ENCODE assay signal across 15 cellular contexts in genomic region chr4:7306566-7306965, GRCh38.
DNase-seq lines count a peak whose midpoint lies in the region; ATAC-seq, FAIRE-seq and TF ChIP-seq lines count a peak whose summit lies in the region.
"Had no signal": no experiment of that assay in that cellular context is flagged by ENCODE, and none has a peak within 500 bp of the region (broad histone marks: within the 10 kb centered on the region; RNA-seq: fewer than 3 reads in every experiment).

No MANE protein-coding gene starts in this region.

- no peaks in the 10 kb centered on the region for H3K4me1 ChIP-seq in kidney (ENCODE audit: control insufficient read depth in 1 of 2, insufficient read depth in 1 of 2, low read depth in 1 of 2, low read length in 2 of 2)
- no peaks in the 10 kb centered on the region for H3K4me1 ChIP-seq in effector memory CD4-positive, alpha-beta T cell (ENCODE audit: control insufficient read depth, insufficient read depth, low read length, poor library complexity, severe bottlenecking)
- H3K4me1 ChIP-seq: Caco-2 had no signal

- no peak overlapping the region for H3K4me3 Mint-ChIP-seq in WTC11
- H3K4me3 Mint-ChIP-seq: CD14-positive monocyte; CD8-positive, alpha-beta memory T cell had no signal

- H3K9ac ChIP-seq in kidney (ENCODE audit: low read length in 2 of 2) = no peak overlapping the region

- ATAC-seq in WTC11 = no peak
- ATAC-seq in activated CD4-positive, CD25-positive, alpha-beta regulatory T cell treated with anti-CD3 and anti-CD28 coated beads, Interleukin-2, amount 50 U/mL, for 24 hours = no peak
- no peak for ATAC-seq in HG03039 (IDR thresholded peaks at IDR 0.05; ENCODE audit: unreplicated experiment)
- ATAC-seq: HCT116 had no signal

- CTCF ChIA-PET in WTC11 (lab: Charles Lee) = no interaction called here

- H3K27ac ChIP-seq in WERI-Rb-1 (peak overlapping the region; percentile 40), kidney (ENCODE audit: low read depth in 2 of 2, low read length in 2 of 2) (no peak overlapping the region), substantia nigra (ENCODE audit: low read depth, low read length, poor library complexity, severe bottlenecking) (peak overlapping the region; percentile 100)
- H3K27ac ChIP-seq in effector memory CD4-positive, alpha-beta T cell (ENCODE audit: insufficient read depth, low read length, poor library complexity, severe bottlenecking) = no peak overlapping the region

- no peak overlapping the region for H3K4me3 ChIP-seq in WERI-Rb-1 (ENCODE audit: low read depth, low read length)
- H3K4me3 ChIP-seq in kidney (ENCODE audit: low read length in 2 of 2) = no peak overlapping the region
- no peak overlapping the region for H3K4me3 ChIP-seq in effector memory CD4-positive, alpha-beta T cell (ENCODE audit: insufficient read depth, low read depth, low read length, poor library complexity, severe bottlenecking)

- peaks cover 11% of the 10 kb centered on the region for H3K4me1 Mint-ChIP-seq in WTC11
- H3K4me1 Mint-ChIP-seq: CD14-positive monocyte; CD8-positive, alpha-beta memory T cell had no signal

- no peaks in the 10 kb centered on the region for H3K27me3 ChIP-seq in WERI-Rb-1 (ENCODE audit: insufficient read depth, low read depth, severe bottlenecking)
- no peaks in the 10 kb centered on the region for H3K27me3 ChIP-seq in effector memory CD4-positive, alpha-beta T cell (replicated peaks; ENCODE audit: control insufficient read depth, insufficient read depth, low read length, poor library complexity, severe bottlenecking)

- peak overlapping the region; percentile 41; the same call in 1 of the 2 replicates for H3K27ac Mint-ChIP-seq in WTC11
- H3K27ac Mint-ChIP-seq: CD14-positive monocyte; CD8-positive, alpha-beta memory T cell had no signal

- no peak for TF ChIP-seq CTCF in WERI-Rb-1 (IDR thresholded peaks at IDR 0.05; ENCODE audit: low read depth, low read length)
- no peak for TF ChIP-seq CTCF in WTC11 (IDR thresholded peaks at IDR 0.05)
- no peak for TF ChIP-seq CTCF in kidney (IDR thresholded peaks at IDR 0.05; ENCODE audit: borderline replicate concordance, extremely low read depth, insufficient read depth)

- POLR2A ChIA-PET in WTC11 (lab: Charles Lee) = no interaction called here

- no peaks in the 10 kb centered on the region for H3K36me3 Mint-ChIP-seq in WTC11
- H3K36me3 Mint-ChIP-seq: CD14-positive monocyte; CD8-positive, alpha-beta memory T cell had no signal

- no peaks in the 10 kb centered on the region for H3K27me3 Mint-ChIP-seq in WTC11 (ENCODE audit: low read depth)

- H3K9me3 Mint-ChIP-seq in WTC11 = no peaks in the 10 kb centered on the region
- H3K9me3 Mint-ChIP-seq: CD8-positive, alpha-beta memory T cell had no signal

- H3K36me3 ChIP-seq in WERI-Rb-1 (peaks cover 26% of the 10 kb centered on the region), kidney (ENCODE audit: control insufficient read depth in 1 of 2, insufficient read depth in 2 of 2, low read length in 2 of 2) (no peaks in the 10 kb centered on the region)
- no peaks in the 10 kb centered on the region for H3K36me3 ChIP-seq in effector memory CD4-positive, alpha-beta T cell (ENCODE audit: control insufficient read depth, insufficient read depth, low read length)

- FAIRE-seq in kidney (lab: Jason Lieb, UNC) = no peak
- FAIRE-seq: GM18507, H54 had no signal

- DNase-seq in WERI-Rb-1 = no peak
- no peak for DNase-seq in WTC11 (ENCODE audit: low spot score)
- DNase-seq in kidney = peak; percentile 24
- DNase-seq in substantia nigra (lab: John Stamatoyannopoulos, UW) = no peak
- no peak for DNase-seq in effector memory CD4-positive, alpha-beta T cell
- DNase-seq: Caco-2; CD8-positive, alpha-beta memory T cell; DMS53; IMR-90 had no signal

- H3K9me3 ChIP-seq in WERI-Rb-1 (ENCODE audit: severe bottlenecking) (no peaks in the 10 kb centered on the region), kidney (ENCODE audit: control insufficient read depth in 1 of 2, low read length in 2 of 2) (no peaks in the 10 kb centered on the region)
- H3K9me3 ChIP-seq in effector memory CD4-positive, alpha-beta T cell (ENCODE audit: control insufficient read depth, low read length) = no peaks in the 10 kb centered on the region
- H3K9me3 ChIP-seq: Caco-2 had no signal

- intact Hi-C loops in kidney (cut with DNase I) = no loop called here

TF ChIP-seq in WTC11, 78 proteins besides CTCF, POLR2A, EP300 and RAD21:
- TF ChIP-seq ERG (CRISPR knock-in tag; IDR thresholded peaks at IDR 0.05) (no peak), STAT6 (CRISPR knock-in tag; conservative IDR thresholded peaks at IDR 0.05; ENCODE audit: low read depth) (no peak), TEAD4 (CRISPR knock-in tag; IDR thresholded peaks at IDR 0.05) (no peak), ATF2 (CRISPR knock-in tag; IDR thresholded peaks at IDR 0.05; ENCODE audit: borderline replicate concordance, low read depth) (no peak), SP1 (CRISPR knock-in tag; conservative IDR thresholded peaks at IDR 0.05) (no peak), ESRRA (CRISPR knock-in tag; IDR thresholded peaks at IDR 0.05; ENCODE audit: borderline replicate concordance) (no peak), ATF3 (CRISPR knock-in tag; conservative IDR thresholded peaks at IDR 0.05) (no peak), TP53 (CRISPR knock-in tag; IDR thresholded peaks at IDR 0.05) (no peak)

Comparison
In these comparisons a context has a peak if more than half of its experiments do, and no peak if none do; other contexts are left out.
1. H3K27ac ChIP-seq: peak in WERI-Rb-1 (single experiment) and substantia nigra (single experiment); none in kidney (0 of 2) and effector memory CD4-positive, alpha-beta T cell (single experiment).